15 cellular contexts compared by ENCODE assay signal in the genomic region with DNA sequence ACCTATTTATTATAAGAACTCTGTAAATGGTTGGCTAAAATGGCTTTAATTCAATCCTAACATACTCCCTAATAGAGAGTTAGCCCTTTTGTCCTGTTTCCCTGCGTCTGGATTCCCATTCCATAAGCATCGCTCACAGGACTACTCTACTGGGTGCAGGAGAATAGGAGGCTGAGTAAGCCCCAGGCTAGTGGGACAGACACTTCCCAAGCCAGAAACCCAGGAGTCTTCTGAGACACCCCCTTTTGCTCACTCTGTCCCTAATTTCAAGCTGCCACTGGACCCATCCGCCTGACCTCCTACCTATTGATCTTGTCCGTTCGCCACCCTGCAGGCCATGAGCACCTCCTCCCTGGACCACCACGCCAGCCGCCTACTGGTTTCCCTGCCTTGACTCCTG. TPM values are rescaled to one million over a fixed set of nuclear protein-coding genes. Genes with fewer than 3 reads are reported as not detected.
DNase-seq lines count a peak whose midpoint lies in the region; ATAC-seq and TF ChIP-seq lines count a peak whose summit lies in the region.
"Had no signal": no experiment of that assay in that cellular context is flagged by ENCODE, and none has a peak within 500 bp of the region (broad histone marks: within the 10 kb centered on the region; RNA-seq: fewer than 3 reads in every experiment).

No MANE protein-coding gene starts in this region.

- no peak overlapping the region for H3K4ac ChIP-seq in mesenchymal stem cell (ENCODE audit: low read depth in 1 of 2, low read length in 2 of 2)

- H3K36me3 Mint-ChIP-seq in activated CD4-positive, alpha-beta memory T cell treated with anti-CD3 and anti-CD28 coated beads, Interleukin-2, amount 10 ng/mL, durations not matched to agents 7 days and 5 days (ENCODE audit: low read depth), result no peaks in the 10 kb centered on the region

- no peak overlapping the region for H3K4me3 Mint-ChIP-seq in activated CD4-positive, alpha-beta memory T cell treated with anti-CD3 and anti-CD28 coated beads, Interleukin-2, amount 10 ng/mL, durations not matched to agents 7 days and 5 days
- H3K4me3 Mint-ChIP-seq: T-helper 17 cell had no signal

- H3K18ac ChIP-seq in mesenchymal stem cell (ENCODE audit: low read depth in 1 of 2, low read length in 2 of 2), result peak overlapping the region in 1 of 2 experiments; percentile 56

- H3K14ac ChIP-seq in mesenchymal stem cell (ENCODE audit: low read length in 2 of 2), result no peak overlapping the region

- H3K4me1 Mint-ChIP-seq in activated CD4-positive, alpha-beta memory T cell treated with anti-CD3 and anti-CD28 coated beads, Interleukin-2, amount 10 ng/mL, durations not matched to agents 7 days and 5 days, result peaks cover 34% of the 10 kb centered on the region

- H3K27me3 ChIP-seq in AG04450 (ENCODE audit: control insufficient read depth, insufficient read depth, low read length) (peaks cover 8% of the 10 kb centered on the region), mesenchymal stem cell (ENCODE audit: control insufficient read depth in 1 of 2, insufficient read depth in 1 of 2, low read length in 2 of 2) (no peaks in the 10 kb centered on the region), heart right ventricle (no peaks in the 10 kb centered on the region)

- H2BK120ac ChIP-seq in mesenchymal stem cell (ENCODE audit: low read depth, low read length), result no peak overlapping the region

- H3K9me3 ChIP-seq in AG04450 (ENCODE audit: control insufficient read depth, insufficient read depth, low read length), result peaks cover 10% of the 10 kb centered on the region; the same call in 1 of the 2 replicates
- no peaks in the 10 kb centered on the region for H3K9me3 ChIP-seq in mesenchymal stem cell (ENCODE audit: control insufficient read depth, low read length)
- H3K9me3 ChIP-seq in heart right ventricle, result peaks cover 0 to 12% (median 0%) of the 10 kb centered on the region in 11 donors

- H4K8ac ChIP-seq in mesenchymal stem cell (ENCODE audit: low read length), result peak overlapping the region; percentile 67

- WGBS in mesenchymal stem cell, result 84% methylated on average over 7 of the region's 7 CpGs
- 94 to 97% methylated on average over 7 of the region's 7 CpGs for WGBS in heart right ventricle, 2 donors

- intact Hi-C loops in heart right ventricle (cut with DNase I), result no loop called here

- H2BK15ac ChIP-seq in mesenchymal stem cell (ENCODE audit: low read depth, poor library complexity, severe bottlenecking), result no peak overlapping the region

- CTCF ChIA-PET in AG04450 (lab: Charles Lee), result no interaction called here
- CTCF ChIA-PET in activated CD4-positive, alpha-beta memory T cell treated with anti-CD3 and anti-CD28 coated beads, Interleukin-2, amount 10 ng/mL, durations not matched to agents 7 days and 5 days (lab: Charles Lee), result no interaction called here

- peaks cover 3% of the 10 kb centered on the region for H3K9me3 Mint-ChIP-seq in activated CD4-positive, alpha-beta memory T cell treated with anti-CD3 and anti-CD28 coated beads, Interleukin-2, amount 10 ng/mL, durations not matched to agents 7 days and 5 days

- H3K4me1 ChIP-seq in mesenchymal stem cell (ENCODE audit: control insufficient read depth, insufficient read depth, low read depth, low read length) (peaks cover 4% of the 10 kb centered on the region), heart right ventricle (peaks cover 0 to 14% (median 7%) of the 10 kb centered on the region in 9 donors)

- H3K23ac ChIP-seq in mesenchymal stem cell (ENCODE audit: low read length in 2 of 2), result no peak overlapping the region

- H2AK5ac ChIP-seq in mesenchymal stem cell (ENCODE audit: low read length, severe bottlenecking), result no peak overlapping the region

- no peak overlapping the region for H2BK5ac ChIP-seq in mesenchymal stem cell (ENCODE audit: low read depth, low read length, poor library complexity, severe bottlenecking)

- H3K4me3 ChIP-seq in AG04450 (ENCODE audit: low read depth, low read length), result no peak overlapping the region
- H3K4me3 ChIP-seq in choroid plexus epithelial cell (ENCODE audit: low read depth, low read length), result no peak overlapping the region
- H3K4me3 ChIP-seq in mesenchymal stem cell (ENCODE audit: insufficient read depth in 1 of 2, low read depth in 1 of 2, low read length in 2 of 2), result no peak overlapping the region
- no peak overlapping the region for H3K4me3 ChIP-seq in heart right ventricle

- ATAC-seq in heart right ventricle, result no peak
- ATAC-seq: activated CD4-positive, CD25-positive, alpha-beta regulatory T cell treated with anti-CD3 and anti-CD28 coated beads, Interleukin-2, amount 50 U/mL, for 24 hours; T-helper 17 cell had no signal

- TF ChIP-seq CTCF in AG04450 (IDR thresholded peaks at IDR 0.05; ENCODE audit: low read depth, low read length) (no peak), choroid plexus epithelial cell (conservative IDR thresholded peaks at IDR 0.05; ENCODE audit: low read depth, low read length) (no peak), heart right ventricle (IDR thresholded peaks at IDR 0.05) (no peak)

- no peak overlapping the region for H2AFZ ChIP-seq in mesenchymal stem cell (ENCODE audit: low read depth, low read length)

- no peaks in the 10 kb centered on the region for H3K79me1 ChIP-seq in mesenchymal stem cell (replicated peaks; ENCODE audit: low read length, poor library complexity, severe bottlenecking)

- no peak overlapping the region for H3K4me2 ChIP-seq in mesenchymal stem cell (ENCODE audit: low read length, poor library complexity, severe bottlenecking)

- POLR2A ChIA-PET in AG04450 (lab: Yijun Ruan, JAX), result no interaction called here
- POLR2A ChIA-PET in activated CD4-positive, alpha-beta memory T cell treated with anti-CD3 and anti-CD28 coated beads, Interleukin-2, amount 10 ng/mL, durations not matched to agents 7 days and 5 days (lab: Charles Lee), result interaction anchor here (6.6 kb wide), 1 partner anchor 16 kb away, joined by 45 read pairs; a partner anchor contains a TSS

- H3K27ac Mint-ChIP-seq in activated CD4-positive, alpha-beta memory T cell treated with anti-CD3 and anti-CD28 coated beads, Interleukin-2, amount 10 ng/mL, durations not matched to agents 7 days and 5 days, result no peak overlapping the region
- H3K27ac Mint-ChIP-seq: T-helper 17 cell had no signal

- H3K27ac ChIP-seq in AG04450 (ENCODE audit: low read depth, low read length) (peak overlapping the region; percentile 47), mesenchymal stem cell (ENCODE audit: low read length, poor library complexity, severe bottlenecking) (no peak overlapping the region), heart right ventricle (no peak overlapping the region)

- H3K36me3 ChIP-seq in mesenchymal stem cell (ENCODE audit: control insufficient read depth in 1 of 2, insufficient read depth in 2 of 2, low read depth in 1 of 2, low read length in 2 of 2) (no peaks in the 10 kb centered on the region), heart right ventricle (no peaks in the 10 kb centered on the region)

- H3K27me3 Mint-ChIP-seq in activated CD4-positive, alpha-beta memory T cell treated with anti-CD3 and anti-CD28 coated beads, Interleukin-2, amount 10 ng/mL, durations not matched to agents 7 days and 5 days, result peaks cover 4% of the 10 kb centered on the region
- H3K27me3 Mint-ChIP-seq: T-helper 17 cell had no signal

- DNase-seq in AG04450 (ENCODE audit: low read depth, low spot score) (no peak), NCI-H226 (peak; percentile 85), choroid plexus epithelial cell (ENCODE audit: low read depth) (peak; percentile 29), mesenchymal stem cell (peak; percentile 56), heart right ventricle (no peak), AML-193 (lab: John Stamatoyannopoulos, UW) (no peak)
- no peak for DNase-seq in activated CD4-positive, alpha-beta memory T cell treated with anti-CD3 and anti-CD28 coated beads, Interleukin-2, amount 10 ng/mL, durations not matched to agents 7 days and 5 days
- DNase-seq in activated naive CD4-positive, alpha-beta T cell treated with anti-CD3 and anti-CD28 coated beads, Interleukin-2, amount 50 U/mL, for 16 hours, result no peak
- DNase-seq: midbrain; NCI-H2081; stimulated activated naive CD4-positive, alpha-beta T cell; T-helper 17 cell had no signal

- no peak overlapping the region for H3K9ac ChIP-seq in mesenchymal stem cell (ENCODE audit: low read length)

- H2BK12ac ChIP-seq in mesenchymal stem cell (ENCODE audit: low read length in 2 of 2), result peak overlapping the region in 1 of 2 experiments; percentile 29

- H4K91ac ChIP-seq in mesenchymal stem cell (ENCODE audit: low read length), result peak overlapping the region; percentile 20

RNA-seq across cellular contexts. Expression of a gene that starts 16.7 kb away (rescaled TPM):
- polyA plus RNA-seq in AG04450 (2011; rRNA removed) (18.3 and 20.3 TPM in 2 replicates), heart right ventricle (10 to 100 TPM; 15.6 to 31.7 TPM)
- 31.2 and 44.4 TPM in 2 replicates for polyA minus RNA-seq in AG04450 (2011; rRNA and poly(A)+ RNA removed)
- polyA plus RNA-seq in mesenchymal stem cell (2013, experiment 1 of 2), result 78.1 TPM
- polyA plus RNA-seq in mesenchymal stem cell (2013, experiment 2 of 2), result 81.9 TPM
- 100 to 1,000 TPM in 6 of 10 donors, 10 to 100 TPM in 4; 54.7 to 134 (median 106) TPM for total RNA-seq in heart right ventricle
- 100 to 1,000 TPM; 121 to 124 TPM for total RNA-seq in activated CD4-positive, alpha-beta memory T cell treated with anti-CD3 and anti-CD28 coated beads, Interleukin-2, amount 10 ng/mL, durations not matched to agents 7 days and 5 days

RNA-seq across cellular contexts. Expression of a gene that starts 47.5 kb away (rescaled TPM):
- polyA plus RNA-seq in AG04450 (2011; rRNA removed) (0.07 and 0.10 TPM in 2 replicates), heart right ventricle (under 1 TPM; 0.10 to 0.51 TPM)
- 0.22 and 0.28 TPM in 2 replicates for polyA minus RNA-seq in AG04450 (2011; rRNA and poly(A)+ RNA removed)
- polyA plus RNA-seq in mesenchymal stem cell (2013, experiment 1 of 2), result not detected
- polyA plus RNA-seq in mesenchymal stem cell (2013, experiment 2 of 2), result not detected
- 1 to 10 TPM in 2 of 10 donors, under 1 TPM in 8; 0.22 to 1.7 (median 0.54) TPM for total RNA-seq in heart right ventricle
- total RNA-seq in activated CD4-positive, alpha-beta memory T cell treated with anti-CD3 and anti-CD28 coated beads, Interleukin-2, amount 10 ng/mL, durations not matched to agents 7 days and 5 days, result not detected
- total RNA-seq: dermis microvascular lymphatic vessel endothelial cell, RPMI7951, T-helper 17 cell had no signal

Comparison
In these comparisons a context has a peak if more than half of its experiments do, and no peak if none do; other contexts are left out.
1. DNase-seq: peak in NCI-H226 (single experiment), choroid plexus epithelial cell (single experiment) and mesenchymal stem cell (single experiment); none in AG04450 (single experiment), heart right ventricle (0 of 2), activated CD4-positive, alpha-beta memory T cell treated with anti-CD3 and anti-CD28 coated beads, Interleukin-2, amount 10 ng/mL, durations not matched to agents 7 days and 5 days (single experiment), activated naive CD4-positive, alpha-beta T cell treated with anti-CD3 and anti-CD28 coated beads, Interleukin-2, amount 50 U/mL, for 16 hours (single experiment) and AML-193 (0 of 2).